1 cellular context compared by ENCODE assay signal in the genomic region with DNA sequence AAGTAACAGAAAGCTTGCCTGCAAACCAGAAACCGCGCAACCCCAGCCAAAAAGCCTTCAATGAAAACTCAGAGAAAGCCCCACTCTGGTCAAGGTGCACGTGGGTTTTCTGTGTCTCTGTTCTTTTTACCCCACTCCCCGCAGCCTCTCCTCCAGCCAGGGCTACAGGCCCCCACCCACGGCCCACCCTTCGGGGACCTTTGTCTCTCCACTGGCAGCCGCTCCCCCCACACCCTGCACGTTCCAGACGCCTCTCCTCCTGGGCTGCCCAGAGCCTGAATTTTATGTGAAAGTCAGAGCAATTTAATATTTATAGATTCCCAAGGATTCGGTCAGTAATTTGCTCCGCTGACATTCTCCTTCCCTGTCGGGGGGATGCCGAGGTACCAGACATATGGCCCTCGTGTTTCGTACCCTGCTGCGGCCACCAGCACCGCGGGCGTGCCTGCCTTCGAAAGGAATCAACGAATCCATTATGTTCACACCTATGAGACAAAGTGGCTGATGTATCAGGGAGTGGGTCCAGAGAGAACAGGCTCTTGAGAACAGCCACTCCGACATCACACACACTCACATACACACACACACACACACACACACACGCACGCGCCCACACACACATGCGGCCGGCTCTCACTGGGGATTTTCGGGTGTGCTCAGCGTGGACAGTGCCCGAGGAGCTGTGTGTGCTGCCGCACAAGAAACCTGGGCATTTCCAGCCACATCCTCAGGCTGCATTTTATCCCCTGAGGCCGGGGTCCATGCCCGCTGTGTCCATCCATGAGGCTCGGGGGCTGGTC.
TF ChIP-seq lines count a peak whose summit lies in the region.

No MANE protein-coding gene starts in this region.

TF ChIP-seq in GM23338, 12 proteins besides CTCF, POLR2A, EP300 and RAD21 (continued from another document):
- TF ChIP-seq ETS1 (IDR thresholded peaks at IDR 0.05) (no peak), CREB1 (CRISPR knock-in tag; IDR thresholded peaks at IDR 0.05; ENCODE audit: low read depth) (no peak), ZNF331 (CRISPR knock-in tag; IDR thresholded peaks at IDR 0.05; ENCODE audit: low read depth) (no peak), EZH2 (IDR thresholded peaks at IDR 0.05; ENCODE audit: low read depth, unreplicated experiment) (no peak), NANOG (IDR thresholded peaks at IDR 0.05; ENCODE audit: borderline replicate concordance) (no peak), JUNB (IDR thresholded peaks at IDR 0.05; ENCODE audit: unreplicated experiment) (no peak), POLR2AphosphoS5 (IDR thresholded peaks at IDR 0.05; ENCODE audit: low read depth) (no peak), STAT1 (IDR thresholded peaks at IDR 0.05; ENCODE audit: unreplicated experiment) (no peak), ZNF114 (CRISPR knock-in tag; IDR thresholded peaks at IDR 0.05) (no peak)
- TF ChIP-seq, protein P1, sequence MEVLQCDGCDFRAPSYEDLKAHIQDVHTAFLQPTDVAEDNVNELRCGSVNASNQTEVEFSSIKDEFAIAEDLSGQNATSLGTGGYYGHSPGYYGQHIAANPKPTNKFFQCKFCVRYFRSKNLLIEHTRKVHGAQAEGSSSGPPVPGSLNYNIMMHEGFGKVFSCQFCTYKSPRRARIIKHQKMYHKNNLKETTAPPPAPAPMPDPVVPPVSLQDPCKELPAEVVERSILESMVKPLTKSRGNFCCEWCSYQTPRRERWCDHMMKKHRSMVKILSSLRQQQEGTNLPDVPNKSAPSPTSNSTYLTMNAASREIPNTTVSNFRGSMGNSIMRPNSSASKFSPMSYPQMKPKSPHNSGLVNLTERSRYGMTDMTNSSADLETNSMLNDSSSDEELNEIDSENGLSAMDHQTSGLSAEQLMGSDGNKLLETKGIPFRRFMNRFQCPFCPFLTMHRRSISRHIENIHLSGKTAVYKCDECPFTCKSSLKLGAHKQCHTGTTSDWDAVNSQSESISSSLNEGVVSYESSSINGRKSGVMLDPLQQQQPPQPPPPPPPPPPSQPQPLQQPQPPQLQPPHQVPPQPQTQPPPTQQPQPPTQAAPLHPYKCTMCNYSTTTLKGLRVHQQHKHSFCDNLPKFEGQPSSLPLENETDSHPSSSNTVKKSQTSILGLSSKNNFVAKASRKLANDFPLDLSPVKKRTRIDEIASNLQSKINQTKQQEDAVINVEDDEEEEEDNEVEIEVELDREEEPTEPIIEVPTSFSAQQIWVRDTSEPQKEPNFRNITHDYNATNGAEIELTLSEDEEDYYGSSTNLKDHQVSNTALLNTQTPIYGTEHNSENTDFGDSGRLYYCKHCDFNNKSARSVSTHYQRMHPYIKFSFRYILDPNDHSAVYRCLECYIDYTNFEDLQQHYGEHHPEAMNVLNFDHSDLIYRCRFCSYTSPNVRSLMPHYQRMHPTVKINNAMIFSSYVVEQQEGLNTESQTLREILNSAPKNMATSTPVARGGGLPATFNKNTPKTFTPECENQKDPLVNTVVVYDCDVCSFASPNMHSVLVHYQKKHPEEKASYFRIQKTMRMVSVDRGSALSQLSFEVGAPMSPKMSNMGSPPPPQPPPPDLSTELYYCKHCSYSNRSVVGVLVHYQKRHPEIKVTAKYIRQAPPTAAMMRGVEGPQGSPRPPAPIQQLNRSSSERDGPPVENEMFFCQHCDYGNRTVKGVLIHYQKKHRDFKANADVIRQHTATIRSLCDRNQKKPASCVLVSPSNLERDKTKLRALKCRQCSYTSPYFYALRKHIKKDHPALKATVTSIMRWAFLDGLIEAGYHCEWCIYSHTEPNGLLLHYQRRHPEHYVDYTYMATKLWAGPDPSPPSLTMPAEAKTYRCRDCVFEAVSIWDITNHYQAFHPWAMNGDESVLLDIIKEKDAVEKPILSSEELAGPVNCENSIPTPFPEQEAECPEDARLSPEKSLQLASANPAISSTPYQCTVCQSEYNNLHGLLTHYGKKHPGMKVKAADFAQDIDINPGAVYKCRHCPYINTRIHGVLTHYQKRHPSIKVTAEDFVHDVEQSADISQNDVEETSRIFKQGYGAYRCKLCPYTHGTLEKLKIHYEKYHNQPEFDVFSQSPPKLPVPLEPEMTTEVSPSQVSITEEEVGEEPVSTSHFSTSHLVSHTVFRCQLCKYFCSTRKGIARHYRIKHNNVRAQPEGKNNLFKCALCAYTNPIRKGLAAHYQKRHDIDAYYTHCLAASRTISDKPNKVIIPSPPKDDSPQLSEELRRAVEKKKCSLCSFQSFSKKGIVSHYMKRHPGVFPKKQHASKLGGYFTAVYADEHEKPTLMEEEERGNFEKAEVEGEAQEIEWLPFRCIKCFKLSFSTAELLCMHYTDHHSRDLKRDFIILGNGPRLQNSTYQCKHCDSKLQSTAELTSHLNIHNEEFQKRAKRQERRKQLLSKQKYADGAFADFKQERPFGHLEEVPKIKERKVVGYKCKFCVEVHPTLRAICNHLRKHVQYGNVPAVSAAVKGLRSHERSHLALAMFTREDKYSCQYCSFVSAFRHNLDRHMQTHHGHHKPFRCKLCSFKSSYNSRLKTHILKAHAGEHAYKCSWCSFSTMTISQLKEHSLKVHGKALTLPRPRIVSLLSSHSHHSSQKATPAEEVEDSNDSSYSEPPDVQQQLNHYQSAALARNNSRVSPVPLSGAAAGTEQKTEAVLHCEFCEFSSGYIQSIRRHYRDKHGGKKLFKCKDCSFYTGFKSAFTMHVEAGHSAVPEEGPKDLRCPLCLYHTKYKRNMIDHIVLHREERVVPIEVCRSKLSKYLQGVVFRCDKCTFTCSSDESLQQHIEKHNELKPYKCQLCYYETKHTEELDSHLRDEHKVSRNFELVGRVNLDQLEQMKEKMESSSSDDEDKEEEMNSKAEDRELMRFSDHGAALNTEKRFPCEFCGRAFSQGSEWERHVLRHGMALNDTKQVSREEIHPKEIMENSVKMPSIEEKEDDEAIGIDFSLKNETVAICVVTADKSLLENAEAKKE (CRISPR knock-in tag; IDR thresholded peaks at IDR 0.05), result no peak
TF ChIP-seq in GM23338: peak in this region for 0.
